In genomic region chr7:975702-976473, GRCh38 we compare ENCODE assay signal across 1 cellular context.
TF ChIP-seq lines count a peak whose summit lies in the region.

No MANE protein-coding gene starts in this region.

TF ChIP-seq in HepG2, 621 proteins besides CTCF, POLR2A, EP300 and RAD21 (continued from another document):
- TF ChIP-seq DDIT3 (CRISPR knock-in tag; IDR thresholded peaks at IDR 0.05) (no peak), AGO2 (optimal IDR thresholded peaks at IDR 0.05; ENCODE audit: low read depth, low read length) (peak; percentile 67)
